9 cellular contexts compared by ENCODE assay signal in the genomic region with DNA sequence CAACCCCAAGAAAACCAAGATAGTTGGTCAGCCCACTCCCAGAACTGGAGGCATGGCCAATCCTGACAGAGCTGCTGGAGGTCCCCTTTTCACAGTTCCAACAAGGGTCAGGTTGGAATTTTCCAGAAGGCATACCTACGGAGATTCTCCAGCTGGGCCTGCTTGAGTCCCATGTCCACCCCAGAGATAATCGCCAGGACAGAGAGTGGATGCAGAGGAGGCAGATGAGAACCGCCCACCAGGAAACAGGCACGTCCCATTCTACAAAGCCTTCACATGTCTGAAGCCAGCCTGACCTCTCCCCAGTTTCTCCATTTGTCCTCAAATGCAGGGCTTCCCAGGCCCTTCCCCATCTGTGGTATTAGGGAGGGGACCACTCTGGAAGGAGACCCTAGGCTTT. TPM values are rescaled to one million over a fixed set of nuclear protein-coding genes. Genes with fewer than 3 reads are reported as not detected.
DNase-seq lines count a peak whose midpoint lies in the region; ATAC-seq, FAIRE-seq and TF ChIP-seq lines count a peak whose summit lies in the region.
"Had no signal": no experiment of that assay in that cellular context is flagged by ENCODE, and none has a peak within 500 bp of the region (broad histone marks: within the 10 kb centered on the region; RNA-seq: fewer than 3 reads in every experiment).

No MANE protein-coding gene starts in this region.

- no peak for TF ChIP-seq RAD21 in SK-N-SH (IDR thresholded peaks at IDR 0.05; ENCODE audit: low read length)

- H3K4me3 ChIP-seq in SK-N-SH (ENCODE audit: low read depth in 2 of 2, low read length in 1 of 2) (no peak overlapping the region), SJCRH30 (no peak overlapping the region), endothelial cell of umbilical vein (replicated peaks in 1 of 3; ENCODE audit: insufficient read depth in 1 of 3, low read depth in 1 of 3, low read length in 3 of 3) (no peak overlapping the region), small intestine (ENCODE audit: low read depth in 1 of 2, low read length in 2 of 2) (no peak overlapping the region)

- H2AFZ ChIP-seq in SK-N-SH (ENCODE audit: low read depth), result no peak overlapping the region
- H2AFZ ChIP-seq in endothelial cell of umbilical vein (ENCODE audit: low read depth, low read length), result no peak overlapping the region

- DNase-seq in SK-N-SH (no peak), SJCRH30 (no peak), endothelial cell of umbilical vein (ENCODE audit: low read depth, low spot score) (no peak), small intestine (no peak), CD1c-positive myeloid dendritic cell (ENCODE audit: extremely low spot score) (no peak), globus pallidus (ENCODE audit: low spot score) (no peak)

- H3K4me1 ChIP-seq in SK-N-SH (ENCODE audit: control insufficient read depth in 1 of 2, insufficient read depth in 2 of 2, low read depth in 1 of 2, low read length in 1 of 2), result peaks cover 12 to 46% of the 10 kb centered on the region in 2 experiments
- peaks cover 30% of the 10 kb centered on the region for H3K4me1 ChIP-seq in SJCRH30
- H3K4me1 ChIP-seq in endothelial cell of umbilical vein (ENCODE audit: control insufficient read depth, extremely low read depth, insufficient read depth, low read length), result peaks cover 57% of the 10 kb centered on the region
- H3K4me1 ChIP-seq in small intestine (ENCODE audit: control insufficient read depth in 2 of 2, insufficient read depth in 1 of 2, low read depth in 1 of 2, low read length in 1 of 2), result peaks cover 2 to 19% of the 10 kb centered on the region in 2 donors

- 85% methylated on average over 4 of the region's 4 CpGs for WGBS in SK-N-SH (ENCODE audit: low lambda C conversion rate)
- WGBS in small intestine, 3 donors, result 48 to 62% (median 49%) methylated on average over 4 of the region's 4 CpGs

- POLR2A ChIA-PET in SK-N-SH (lab: Yijun Ruan, JAX), result no interaction called here
- POLR2A ChIA-PET in endothelial cell of umbilical vein (lab: Charles Lee), result interaction anchor here (0.6 to 2.8 kb wide), 8 partner anchors 15 to 52 kb away, joined by 3 to 10 read pairs (median 4); a partner anchor contains a TSS

- no peaks in the 10 kb centered on the region for H3K9me1 ChIP-seq in endothelial cell of umbilical vein (replicated peaks; ENCODE audit: control insufficient read depth, extremely low read depth, insufficient read depth, low read length)

- no peaks in the 10 kb centered on the region for H3K9me2 ChIP-seq in SK-N-SH

- peaks cover 61% of the 10 kb centered on the region for H3F3A ChIP-seq in SK-N-SH (replicated peaks; ENCODE audit: insufficient read depth)

- TF ChIP-seq EP300 in SK-N-SH (IDR thresholded peaks at IDR 0.05; ENCODE audit: borderline replicate concordance in 1 of 2, low read depth in 1 of 2, low read length in 1 of 2), result no peak

- FAIRE-seq in endothelial cell of umbilical vein (lab: Jason Lieb, UNC), result peak; percentile 28
- FAIRE-seq in small intestine (lab: Jason Lieb, UNC), result no peak

- no peaks in the 10 kb centered on the region for H4K20me1 ChIP-seq in SK-N-SH (ENCODE audit: insufficient read depth)
- no peaks in the 10 kb centered on the region for H4K20me1 ChIP-seq in endothelial cell of umbilical vein (replicated peaks; ENCODE audit: control insufficient read depth, extremely low read depth, insufficient read depth, low read length)

- no peak for ATAC-seq in SK-N-SH treated with all-trans-retinoic acid at 6 μM for 48 hours
- no peak for ATAC-seq in HG02973 (IDR thresholded peaks at IDR 0.05; ENCODE audit: unreplicated experiment)

- BruUV-seq in endothelial cell of umbilical vein (replicated peaks; lab: Mats Ljungman, UMichigan), result TSS peak; percentile 47

- CTCF ChIA-PET in SK-N-SH (lab: Yijun Ruan, JAX) (interaction anchor here (0.8 to 1.4 kb wide), 3 partner anchors 21 to 68 kb away, joined by 3 to 4 read pairs (median 3); no protein-coding TSS in a partner anchor), endothelial cell of umbilical vein (lab: Charles Lee) (interaction anchor here (1.1 to 4.8 kb wide), 6 partner anchors 16 to 60 kb away, joined by 3 to 31 read pairs (median 10); no protein-coding TSS in a partner anchor)

- no peaks in the 10 kb centered on the region for H3K27me3 ChIP-seq in SK-N-SH (ENCODE audit: insufficient read depth)
- H3K27me3 ChIP-seq in SJCRH30, result no peaks in the 10 kb centered on the region
- H3K27me3 ChIP-seq in endothelial cell of umbilical vein (ENCODE audit: control insufficient read depth in 2 of 2, insufficient read depth in 2 of 2, low read length in 2 of 2), result no peaks in the 10 kb centered on the region
- H3K27me3 ChIP-seq in small intestine (ENCODE audit: control insufficient read depth in 2 of 2, insufficient read depth in 2 of 2, low read length in 2 of 2), result no peaks in the 10 kb centered on the region

- H3K27ac ChIP-seq in SK-N-SH (ENCODE audit: low read depth in 2 of 2, low read length in 1 of 2) (peak overlapping the region; percentile 29 to 99; a peak in 3 of 4 replicates), SJCRH30 (peak overlapping the region; percentile 57), endothelial cell of umbilical vein (ENCODE audit: insufficient read depth, low read depth, low read length) (peak overlapping the region; percentile 99), small intestine (ENCODE audit: low read depth in 1 of 2, low read length in 1 of 2) (peak overlapping the region; percentile 65 to 76)
- H3K27ac ChIP-seq: 22Rv1 had no signal

- H3K36me3 ChIP-seq in SK-N-SH (replicated peaks in 1 of 2; ENCODE audit: control insufficient read depth in 1 of 2, insufficient read depth in 2 of 2, low read length in 1 of 2) (no peaks in the 10 kb centered on the region), SJCRH30 (no peaks in the 10 kb centered on the region), endothelial cell of umbilical vein (ENCODE audit: control insufficient read depth in 2 of 2, extremely low read depth in 1 of 2, insufficient read depth in 2 of 2, low read length in 2 of 2) (no peaks in the 10 kb centered on the region), small intestine (ENCODE audit: control insufficient read depth in 2 of 2, insufficient read depth in 2 of 2, low read length in 2 of 2) (no peaks in the 10 kb centered on the region)

- no peaks in the 10 kb centered on the region for H3K9me3 ChIP-seq in SK-N-SH
- H3K9me3 ChIP-seq in SJCRH30 (replicated peaks), result no peaks in the 10 kb centered on the region
- no peaks in the 10 kb centered on the region for H3K9me3 ChIP-seq in endothelial cell of umbilical vein (replicated peaks; ENCODE audit: control insufficient read depth, insufficient read depth, low read length)
- H3K9me3 ChIP-seq in small intestine (ENCODE audit: control insufficient read depth, low read depth), result no peaks in the 10 kb centered on the region

- intact Hi-C loops in endothelial cell of umbilical vein (cut with micrococcal nuclease), result no loop called here

- no peak overlapping the region for H3K4me2 ChIP-seq in SK-N-SH
- H3K4me2 ChIP-seq in endothelial cell of umbilical vein (ENCODE audit: insufficient read depth, low read length), result peak overlapping the region; percentile 22

- dilution Hi-C loops in endothelial cell of umbilical vein (cut with MboI; ENCODE audit: extremely low pct_ligation_motif_present, low sequenced_read_pairs), result no loop called here

- H3K9ac ChIP-seq in SK-N-SH, result no peak overlapping the region
- H3K9ac ChIP-seq in endothelial cell of umbilical vein (replicated peaks; ENCODE audit: extremely low read depth, insufficient read depth, low read length), result peak overlapping the region; percentile 86

- TF ChIP-seq CTCF in SK-N-SH (IDR thresholded peaks at IDR 0.05) (no peak), endothelial cell of umbilical vein (IDR thresholded peaks at IDR 0.05; ENCODE audit: extremely low read depth in 1 of 2, insufficient read depth in 1 of 2, low read depth in 1 of 2, low read length in 2 of 2) (no peak)

- H3K79me2 ChIP-seq in SK-N-SH (ENCODE audit: insufficient read depth), result no peaks in the 10 kb centered on the region; the same call in 1 of the 2 replicates
- H3K79me2 ChIP-seq in endothelial cell of umbilical vein (ENCODE audit: control insufficient read depth, insufficient read depth, low read length), result peaks cover 2% of the 10 kb centered on the region

- no peak for TF ChIP-seq POLR2A in endothelial cell of umbilical vein (IDR thresholded peaks at IDR 0.05; ENCODE audit: low read depth, low read length)

TF ChIP-seq in SK-N-SH treated with all-trans-retinoic acid at 6 μM for 48 hours, 23 proteins besides CTCF, POLR2A, EP300 and RAD21 (continues in another document):
- TF ChIP-seq ZFP3 (CRISPR knock-in tag; IDR thresholded peaks at IDR 0.05) (no peak), RARB (CRISPR knock-in tag; IDR thresholded peaks at IDR 0.05) (no peak)

TF ChIP-seq in endothelial cell of umbilical vein, 7 proteins besides CTCF, POLR2A, EP300 and RAD21:
- TF ChIP-seq EZH2 (IDR thresholded peaks at IDR 0.05; ENCODE audit: borderline replicate concordance, low read depth, low read length, severe bottlenecking) (no peak), MYC (IDR thresholded peaks at IDR 0.05; ENCODE audit: low read depth, low read length) (no peak), POLR2AphosphoS5 (IDR thresholded peaks at IDR 0.05; ENCODE audit: insufficient read depth, low read depth, low read length) (no peak), JUN (IDR thresholded peaks at IDR 0.05; ENCODE audit: borderline replicate concordance, insufficient read depth, insufficient read length, low read depth) (no peak), FOS (IDR thresholded peaks at IDR 0.05; ENCODE audit: borderline replicate concordance, insufficient read depth, low read length) (no peak), GATA2 (IDR thresholded peaks at IDR 0.05; ENCODE audit: insufficient read depth, insufficient read length, low read depth, low read length) (no peak)
- TF ChIP-seq, protein P1, sequence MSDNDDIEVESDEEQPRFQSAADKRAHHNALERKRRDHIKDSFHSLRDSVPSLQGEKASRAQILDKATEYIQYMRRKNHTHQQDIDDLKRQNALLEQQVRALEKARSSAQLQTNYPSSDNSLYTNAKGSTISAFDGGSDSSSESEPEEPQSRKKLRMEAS (IDR thresholded peaks at IDR 0.05; ENCODE audit: insufficient read depth, insufficient read length), result no peak

RNA-seq across cellular contexts. Expression of a gene that starts 47.4 kb away (rescaled TPM):
- polyA plus RNA-seq in SK-N-SH (2012; rRNA removed) (36.6 and 52.4 TPM in 2 replicates), endothelial cell of umbilical vein (23.8 and 32.9 TPM in 2 replicates), small intestine (10 to 100 TPM in 1 of 3 donors, 1 to 10 TPM in 2; 8.0 to 20.1 (median 8.9) TPM)
- polyA plus RNA-seq in SK-N-SH (2012; cell fraction: cytosol; rRNA removed), result 48.8 and 53.0 TPM in 2 replicates
- polyA plus RNA-seq in SK-N-SH (2012; cell fraction: nucleus; rRNA removed), result 45.2 and 104 TPM in 2 replicates
- 22.1 and 26.3 TPM in 2 replicates for total RNA-seq in SJCRH30 (2014; rRNA removed; shearing (Covaris generic))
- total RNA-seq in endothelial cell of umbilical vein, result 105 and 108 TPM in 2 replicates
- polyA plus RNA-seq in endothelial cell of umbilical vein (2011; cell fraction: cytosol; rRNA removed), result 39.6 and 40.3 TPM in 2 replicates
- 103 and 124 TPM in 2 replicates for polyA plus RNA-seq in endothelial cell of umbilical vein (2011; cell fraction: nucleus; rRNA removed)
- polyA plus RNA-seq in endothelial cell of umbilical vein (2012), result 124 and 143 TPM in 2 replicates
- 143 and 160 TPM in 2 replicates for polyA minus RNA-seq in endothelial cell of umbilical vein
- polyA minus RNA-seq in endothelial cell of umbilical vein (2011; cell fraction: cytosol; rRNA and poly(A)+ RNA removed), result 9.0 TPM
- 144 and 211 TPM in 2 replicates for polyA minus RNA-seq in endothelial cell of umbilical vein (2011; cell fraction: nucleus; rRNA and poly(A)+ RNA removed)
